ENCODE assay signal across 14 cellular contexts in the genomic region with DNA sequence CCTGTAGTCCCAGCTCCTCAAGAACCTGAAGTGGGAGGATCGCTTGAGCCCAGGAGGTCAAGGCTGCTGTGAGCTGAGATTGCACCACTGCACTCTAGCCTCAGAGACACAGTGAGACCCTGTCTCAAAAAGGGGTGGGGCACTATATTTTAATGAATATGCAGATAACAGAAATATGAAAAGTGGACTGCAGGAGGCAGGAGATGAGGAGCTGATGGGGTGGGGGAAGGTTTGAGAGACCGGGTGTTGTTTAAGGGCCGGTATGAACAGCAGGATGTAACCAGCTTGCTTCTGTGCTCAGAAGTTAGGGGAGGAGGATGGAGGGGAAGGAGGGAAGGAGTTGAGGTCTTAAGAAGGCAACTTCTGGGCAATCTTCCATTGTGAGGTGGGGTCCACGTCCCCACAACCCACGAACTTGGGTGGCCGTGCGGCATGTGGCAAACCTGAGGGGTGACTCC. TPM values are rescaled to one million over a fixed set of nuclear protein-coding genes. Genes with fewer than 3 reads are reported as not detected.
DNase-seq lines count a peak whose midpoint lies in the region; ATAC-seq and TF ChIP-seq lines count a peak whose summit lies in the region.
"Had no signal": no experiment of that assay in that cellular context is flagged by ENCODE, and none has a peak within 500 bp of the region (broad histone marks: within the 10 kb centered on the region; RNA-seq: fewer than 3 reads in every experiment).

No MANE protein-coding gene starts in this region.

- H3K9me3 ChIP-seq in SK-N-SH: no peaks in the 10 kb centered on the region
- H3K9me3 ChIP-seq in HUES64 (ENCODE audit: insufficient read depth, low read depth, low read length): no peaks in the 10 kb centered on the region
- H3K9me3 ChIP-seq: thyroid gland had no signal

- no peaks in the 10 kb centered on the region for H3K79me2 ChIP-seq in SK-N-SH (ENCODE audit: insufficient read depth)

- H2AFZ ChIP-seq in SK-N-SH (ENCODE audit: low read depth): no peak overlapping the region

- peak overlapping the region; percentile 75 for H3K4me3 Mint-ChIP-seq in central memory CD8-positive, alpha-beta T cell
- peak overlapping the region; percentile 91 for H3K4me3 Mint-ChIP-seq in neural crest cell
- H3K4me3 Mint-ChIP-seq: activated CD8-positive, alpha-beta T cell treated with anti-CD3 and anti-CD28 coated beads, Interleukin-2, amount 10 ng/mL, durations not matched to agents 7 days and 5 days had no signal

- intact Hi-C loops in Right ventricle myocardium superior (cut with DNase I): no loop called here

- no peaks in the 10 kb centered on the region for H3K27me3 ChIP-seq in SK-N-SH (ENCODE audit: insufficient read depth)
- no peaks in the 10 kb centered on the region for H3K27me3 ChIP-seq in HUES64 (ENCODE audit: insufficient read depth, low read length)
- H3K27me3 ChIP-seq: dorsolateral prefrontal cortex had no signal

- no peak overlapping the region for H3K27ac ChIP-seq in SK-N-SH (ENCODE audit: low read depth in 2 of 2, low read length in 1 of 2)
- H3K27ac ChIP-seq in HUES64 (ENCODE audit: low read depth, low read length): no peak overlapping the region
- H3K27ac ChIP-seq: thyroid gland had no signal

- H3K9ac ChIP-seq in SK-N-SH (no peak overlapping the region), HUES64 (ENCODE audit: low read depth, low read length) (no peak overlapping the region)

- POLR2A ChIA-PET in SK-N-SH (lab: Yijun Ruan, JAX): no interaction called here

- peaks cover 0 to 2% of the 10 kb centered on the region in 2 experiments for H3K36me3 ChIP-seq in SK-N-SH (replicated peaks in 1 of 2; ENCODE audit: control insufficient read depth in 1 of 2, insufficient read depth in 2 of 2, low read length in 1 of 2)
- peaks cover 7% of the 10 kb centered on the region for H3K36me3 ChIP-seq in HUES64 (ENCODE audit: insufficient read depth, low read length)
- H3K36me3 ChIP-seq: thyroid gland had no signal

- no peaks in the 10 kb centered on the region for H3K9me3 Mint-ChIP-seq in central memory CD8-positive, alpha-beta T cell
- H3K9me3 Mint-ChIP-seq in neural crest cell: no peaks in the 10 kb centered on the region

- peak overlapping the region; percentile 57 for H3K27ac Mint-ChIP-seq in central memory CD8-positive, alpha-beta T cell (ENCODE audit: low read depth)
- no peak overlapping the region for H3K27ac Mint-ChIP-seq in neural crest cell (ENCODE audit: unreplicated experiment)
- H3K27ac Mint-ChIP-seq: activated CD8-positive, alpha-beta T cell treated with anti-CD3 and anti-CD28 coated beads, Interleukin-2, amount 10 ng/mL, durations not matched to agents 7 days and 5 days had no signal

- peak overlapping the region; percentile 67; the same call in 1 of the 2 replicates for H3K4me2 ChIP-seq in SK-N-SH

- H3K36me3 Mint-ChIP-seq in central memory CD8-positive, alpha-beta T cell (ENCODE audit: insufficient read depth): peaks cover 8% of the 10 kb centered on the region
- H3K36me3 Mint-ChIP-seq in neural crest cell (ENCODE audit: low read depth): no peaks in the 10 kb centered on the region

- no peak for TF ChIP-seq RAD21 in SK-N-SH (IDR thresholded peaks at IDR 0.05; ENCODE audit: low read length)

- ATAC-seq in SK-N-SH treated with all-trans-retinoic acid at 6 μM for 48 hours: no peak
- ATAC-seq in central memory CD8-positive, alpha-beta T cell (replicated peaks; ENCODE audit: extremely low read depth, poor library complexity, severe bottlenecking): no peak
- ATAC-seq in Right ventricle myocardium superior (ENCODE audit: poor library complexity): no peak
- ATAC-seq: activated CD8-positive, alpha-beta T cell treated with anti-CD3 and anti-CD28 coated beads, Interleukin-2, amount 10 ng/mL, durations not matched to agents 7 days and 5 days had no signal

- H3K27me3 Mint-ChIP-seq in central memory CD8-positive, alpha-beta T cell: peaks cover 42% of the 10 kb centered on the region
- H3K27me3 Mint-ChIP-seq in neural crest cell (ENCODE audit: low read depth): peaks cover 11% of the 10 kb centered on the region

- H4K20me1 ChIP-seq in SK-N-SH (ENCODE audit: insufficient read depth): no peaks in the 10 kb centered on the region

- TF ChIP-seq EP300 in SK-N-SH (IDR thresholded peaks at IDR 0.05; ENCODE audit: borderline replicate concordance in 1 of 2, low read depth in 1 of 2, low read length in 1 of 2): no peak

- 57% methylated on average over 7 of the region's 7 CpGs for WGBS in SK-N-SH (ENCODE audit: low lambda C conversion rate)
- 42% methylated on average over 7 of the region's 7 CpGs for WGBS in HUES64

- H3K4me1 ChIP-seq in SK-N-SH (ENCODE audit: control insufficient read depth in 1 of 2, insufficient read depth in 2 of 2, low read depth in 1 of 2, low read length in 1 of 2): peaks cover 0 to 27% of the 10 kb centered on the region in 2 experiments; a peak in 1 of 4 replicates
- H3K4me1 ChIP-seq in HUES64 (ENCODE audit: insufficient read depth, low read length): no peaks in the 10 kb centered on the region

- DNase-seq in SK-N-SH (peak; percentile 40), neural crest cell (ENCODE audit: low read depth, low spot score) (no peak), DMS153 treated with DMSO at 0.1 percent for 48 hours (lab: John Stamatoyannopoulos, UW; ENCODE audit: unreplicated experiment) (no peak), Right ventricle myocardium superior (no peak), dedifferentiated amniotic fluid mesenchymal stem cell (ENCODE audit: extremely low spot score) (no peak)
- no peak for DNase-seq in central memory CD8-positive, alpha-beta T cell (ENCODE audit: low spot score in 2 of 2)
- DNase-seq: activated CD8-positive, alpha-beta T cell treated with anti-CD3 and anti-CD28 coated beads, Interleukin-2, amount 10 ng/mL, durations not matched to agents 7 days and 5 days; DMS 273 treated with DMSO at 0.1 percent for 48 hours; MM.1S; NCI-H2171 treated with DMSO at 0.1 percent for 48 hours had no signal

- TF ChIP-seq CTCF in SK-N-SH (IDR thresholded peaks at IDR 0.05) (no peak), neural crest cell (conservative IDR thresholded peaks at IDR 0.05) (no peak)

- H3K4me1 Mint-ChIP-seq in central memory CD8-positive, alpha-beta T cell: peaks cover 35% of the 10 kb centered on the region
- peaks cover 38% of the 10 kb centered on the region for H3K4me1 Mint-ChIP-seq in neural crest cell

- H3K9me2 ChIP-seq in SK-N-SH: no peaks in the 10 kb centered on the region

- CTCF ChIA-PET in SK-N-SH (lab: Yijun Ruan, JAX): interaction anchor here (0.9 to 2.7 kb wide), 8 partner anchors 12 to 117 kb away, joined by 3 to 12 read pairs (median 6); no protein-coding TSS in a partner anchor

- H3K4me3 ChIP-seq in SK-N-SH (ENCODE audit: low read depth in 2 of 2, low read length in 1 of 2) (no peak overlapping the region), HUES64 (ENCODE audit: low read length) (peak overlapping the region; percentile 44)

- peaks cover 6% of the 10 kb centered on the region for H3F3A ChIP-seq in SK-N-SH (replicated peaks; ENCODE audit: insufficient read depth)

TF ChIP-seq in SK-N-SH, 30 proteins besides CTCF, POLR2A, EP300 and RAD21:
- TF ChIP-seq, protein P1, sequence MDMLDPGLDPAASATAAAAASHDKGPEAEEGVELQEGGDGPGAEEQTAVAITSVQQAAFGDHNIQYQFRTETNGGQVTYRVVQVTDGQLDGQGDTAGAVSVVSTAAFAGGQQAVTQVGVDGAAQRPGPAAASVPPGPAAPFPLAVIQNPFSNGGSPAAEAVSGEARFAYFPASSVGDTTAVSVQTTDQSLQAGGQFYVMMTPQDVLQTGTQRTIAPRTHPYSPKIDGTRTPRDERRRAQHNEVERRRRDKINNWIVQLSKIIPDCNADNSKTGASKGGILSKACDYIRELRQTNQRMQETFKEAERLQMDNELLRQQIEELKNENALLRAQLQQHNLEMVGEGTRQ (IDR thresholded peaks at IDR 0.05; ENCODE audit: borderline replicate concordance, low read depth, low read length): no peak

TF ChIP-seq in SK-N-SH treated with all-trans-retinoic acid at 6 μM for 48 hours, 23 proteins besides CTCF, POLR2A, EP300 and RAD21 (continues in another document):
- TF ChIP-seq PPARA (CRISPR knock-in tag; IDR thresholded peaks at IDR 0.05; ENCODE audit: borderline replicate concordance) (no peak), ISL1 (CRISPR knock-in tag; IDR thresholded peaks at IDR 0.05) (no peak), OSR1 (CRISPR knock-in tag; IDR thresholded peaks at IDR 0.05) (no peak)

RNA-seq across cellular contexts. Expression of a gene that starts 1.3 kb away (rescaled TPM):
- 58.6 and 66.7 TPM in 2 replicates for polyA plus RNA-seq in SK-N-SH (2012; rRNA removed)
- 18.8 and 31.2 TPM in 2 replicates for polyA plus RNA-seq in SK-N-SH (2012; cell fraction: cytosol; rRNA removed)
- polyA plus RNA-seq in SK-N-SH (2012; cell fraction: nucleus; rRNA removed): 380 and 563 TPM in 2 replicates
- polyA plus RNA-seq in HUES64 (2013, experiment 1 of 2): 51.8 TPM
- 48.1 TPM for polyA plus RNA-seq in HUES64 (2013, experiment 2 of 2)
- total RNA-seq in neural crest cell: 179 and 201 TPM in 2 replicates
- 0.94 TPM for total RNA-seq in Right ventricle myocardium superior

RNA-seq across cellular contexts. Expression of a gene that starts 26.0 kb away (rescaled TPM):
- polyA plus RNA-seq in SK-N-SH (2012; rRNA removed): 1.4 and 2.4 TPM in 2 replicates
- polyA plus RNA-seq in SK-N-SH (2012; cell fraction: cytosol; rRNA removed): 0.59 and 0.98 TPM in 2 replicates
- 4.2 and 5.2 TPM in 2 replicates for polyA plus RNA-seq in SK-N-SH (2012; cell fraction: nucleus; rRNA removed)
- 1.4 TPM for polyA plus RNA-seq in HUES64 (2013, experiment 1 of 2)
- 1.6 TPM for polyA plus RNA-seq in HUES64 (2013, experiment 2 of 2)
- 0.42 and 1.7 TPM in 2 replicates for total RNA-seq in neural crest cell
- total RNA-seq in Right ventricle myocardium superior: 0.86 TPM

RNA-seq across cellular contexts. Expression of a gene that starts 46.8 kb away (rescaled TPM):
- polyA plus RNA-seq in SK-N-SH (2012; rRNA removed): 22.4 and 32.5 TPM in 2 replicates
- 12.3 and 16.4 TPM in 2 replicates for polyA plus RNA-seq in SK-N-SH (2012; cell fraction: cytosol; rRNA removed)
- 45.1 and 92.0 TPM in 2 replicates for polyA plus RNA-seq in SK-N-SH (2012; cell fraction: nucleus; rRNA removed)
- 18.0 TPM for polyA plus RNA-seq in HUES64 (2013, experiment 1 of 2)
- polyA plus RNA-seq in HUES64 (2013, experiment 2 of 2): 18.8 TPM
- 14.5 and 15.9 TPM in 2 replicates for total RNA-seq in neural crest cell
- total RNA-seq in Right ventricle myocardium superior: 38.6 TPM

RNA-seq across cellular contexts. Expression of a gene that starts 47.3 kb away (rescaled TPM):
- polyA plus RNA-seq in SK-N-SH (2012; rRNA removed): 229 and 326 TPM in 2 replicates
- 148 and 237 TPM in 2 replicates for polyA plus RNA-seq in SK-N-SH (2012; cell fraction: cytosol; rRNA removed)
- 84.2 and 113 TPM in 2 replicates for polyA plus RNA-seq in SK-N-SH (2012; cell fraction: nucleus; rRNA removed)
- polyA plus RNA-seq in HUES64 (2013, experiment 1 of 2): 177 TPM
- polyA plus RNA-seq in HUES64 (2013, experiment 2 of 2): 210 TPM
- total RNA-seq in neural crest cell (156 and 165 TPM in 2 replicates), Right ventricle myocardium superior (287 TPM)

RNA-seq across cellular contexts. Expression of a gene that starts 54.1 kb away (rescaled TPM):
- polyA plus RNA-seq in SK-N-SH (2012; rRNA removed): 15.3 and 19.4 TPM in 2 replicates
- 10.6 and 12.6 TPM in 2 replicates for polyA plus RNA-seq in SK-N-SH (2012; cell fraction: cytosol; rRNA removed)
- 4.7 and 8.8 TPM in 2 replicates for polyA plus RNA-seq in SK-N-SH (2012; cell fraction: nucleus; rRNA removed)
- polyA plus RNA-seq in HUES64 (2013, experiment 1 of 2): 343 TPM
- 396 TPM for polyA plus RNA-seq in HUES64 (2013, experiment 2 of 2)
- total RNA-seq in neural crest cell (2.0 and 2.3 TPM in 2 replicates), Right ventricle myocardium superior (83.1 TPM)

Comparison
In these comparisons a context has a peak if more than half of its experiments do, and no peak if none do; other contexts are left out.
1. RNA of a gene that starts 1.3 kb away (total RNA-seq): 179 to 201 TPM in neural crest cell; 0.94 TPM in Right ventricle myocardium superior (single experiment); every median in the first group is over 10 times any median in the second.